Comparison of ENCODE assay signal across 16 cellular contexts in the genomic region with DNA sequence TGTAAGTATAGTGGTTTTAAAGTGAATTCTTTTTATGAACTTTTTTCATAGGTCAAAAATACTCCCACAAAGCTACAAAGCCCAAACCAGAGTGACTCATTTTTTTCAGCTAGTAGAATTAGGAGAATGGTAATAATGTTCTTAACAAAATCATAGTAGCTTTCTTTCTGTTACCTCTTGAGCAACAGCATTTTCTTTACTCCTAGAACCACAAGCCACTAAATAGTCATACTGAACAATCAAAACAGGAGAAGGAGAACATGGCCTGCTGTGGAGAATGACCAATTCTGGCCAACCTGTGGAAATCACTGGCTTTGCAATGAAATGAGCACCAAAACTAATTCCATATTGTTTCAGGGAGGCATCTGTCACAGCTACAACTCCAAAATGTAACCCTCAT.
DNase-seq lines count a peak whose midpoint lies in the region; ATAC-seq, FAIRE-seq and TF ChIP-seq lines count a peak whose summit lies in the region.
"Had no signal": no experiment of that assay in that cellular context is flagged by ENCODE, and none has a peak within 500 bp of the region (broad histone marks: within the 10 kb centered on the region; RNA-seq: fewer than 3 reads in every experiment).

No MANE protein-coding gene starts in this region.

- H3K36me3 ChIP-seq in mammary epithelial cell (ENCODE audit: insufficient read depth, low read length): no peaks in the 10 kb centered on the region
- H3K36me3 ChIP-seq in small intestine (ENCODE audit: control insufficient read depth in 2 of 2, insufficient read depth in 2 of 2, low read length in 2 of 2): no peaks in the 10 kb centered on the region
- H3K36me3 ChIP-seq: heart right ventricle, right lobe of liver, SJSA1 had no signal

- peak; percentile 65 for DNase-seq in EL
- DNase-seq in LHCN-M2 (ENCODE audit: low read depth): peak; percentile 82
- DNase-seq in mammary epithelial cell: peak; percentile 79
- DNase-seq in omental fat pad (ENCODE audit: low spot score): no peak
- no peak for DNase-seq in NCI-H146 treated with DMSO at 0.1 percent for 48 hours (lab: John Stamatoyannopoulos, UW; ENCODE audit: unreplicated experiment)
- DNase-seq in ecto neural progenitor cell (ENCODE audit: low spot score): no peak
- DNase-seq in small intestine: no peak
- DNase-seq: anterior cingulate cortex; Caco-2; effector memory CD8-positive, alpha-beta T cell; heart right ventricle; naive B cell; NCI-H2081; right lobe of liver; testis had no signal

- intact Hi-C loops in mammary epithelial cell (cut with micrococcal nuclease): no loop called here

- no TSS peak for BruUV-seq in mammary epithelial cell (replicated peaks; lab: Mats Ljungman, UMichigan)

- no peak overlapping the region for H3K9ac ChIP-seq in mammary epithelial cell (ENCODE audit: insufficient read depth, low read length)

- no peaks in the 10 kb centered on the region for H3K9me3 ChIP-seq in mammary epithelial cell (replicated peaks; ENCODE audit: insufficient read depth, low read length)
- no peaks in the 10 kb centered on the region for H3K9me3 ChIP-seq in small intestine (ENCODE audit: control insufficient read depth, low read depth)
- H3K9me3 ChIP-seq: Caco-2, heart right ventricle, right lobe of liver, SJSA1, testis had no signal

- CTCF ChIA-PET in mammary epithelial cell (lab: Charles Lee; ENCODE audit: low non-redundant PET): no interaction called here

- no peak overlapping the region for H2AFZ ChIP-seq in mammary epithelial cell (ENCODE audit: low read depth, low read length)

- H3K4me1 ChIP-seq in mammary epithelial cell (ENCODE audit: insufficient read depth, low read length) (peaks cover 19% of the 10 kb centered on the region), small intestine (ENCODE audit: control insufficient read depth in 2 of 2, insufficient read depth in 1 of 2, low read depth in 1 of 2, low read length in 1 of 2) (no peaks in the 10 kb centered on the region)
- H3K4me1 ChIP-seq: Caco-2, heart right ventricle, right lobe of liver, testis had no signal

- TF ChIP-seq CTCF in mammary epithelial cell (conservative IDR thresholded peaks at IDR 0.05 in 1 of 2, IDR thresholded peaks at IDR 0.05 in 1 of 2; ENCODE audit: extremely low read depth in 1 of 2, insufficient read depth in 1 of 2, low read depth in 1 of 2, low read length in 2 of 2) (no peak), omental fat pad (IDR thresholded peaks at IDR 0.05) (no peak)

- H3K4me2 ChIP-seq in mammary epithelial cell (ENCODE audit: insufficient read depth, low read depth, low read length): no peak overlapping the region

- H3K27ac ChIP-seq in mammary epithelial cell (ENCODE audit: insufficient read depth, low read depth, low read length): peak overlapping the region; percentile 1
- H3K27ac ChIP-seq in small intestine (ENCODE audit: low read depth in 1 of 2, low read length in 1 of 2): no peak overlapping the region
- H3K27ac ChIP-seq: heart right ventricle, right lobe of liver, SJSA1, testis had no signal

- H3K27me3 ChIP-seq in mammary epithelial cell (ENCODE audit: insufficient read depth, low read length): no peaks in the 10 kb centered on the region
- peaks cover 0 to 2% of the 10 kb centered on the region in 2 donors for H3K27me3 ChIP-seq in small intestine (ENCODE audit: control insufficient read depth in 2 of 2, insufficient read depth in 2 of 2, low read length in 2 of 2)
- H3K27me3 ChIP-seq: right lobe of liver, SJSA1, testis had no signal

- in situ Hi-C loops in mammary epithelial cell (cut with MboI; ENCODE audit: low sequenced_read_pairs in 2 of 2): no loop called here

- no peak overlapping the region for H3K4me3 ChIP-seq in mammary epithelial cell (replicated peaks in 1 of 3; ENCODE audit: insufficient read depth in 1 of 3, low read depth in 2 of 3, low read length in 3 of 3)
- H3K4me3 ChIP-seq in small intestine (ENCODE audit: low read depth in 1 of 2, low read length in 2 of 2): no peak overlapping the region
- H3K4me3 ChIP-seq: heart right ventricle, right lobe of liver, SJSA1, testis had no signal

- FAIRE-seq in small intestine (lab: Jason Lieb, UNC): no peak

- dilution Hi-C loops in mammary epithelial cell (cut with HindIII; ENCODE audit: low sequenced_read_pairs): no loop called here

- H4K20me1 ChIP-seq in mammary epithelial cell (ENCODE audit: insufficient read depth, low read length): no peaks in the 10 kb centered on the region

- H3K79me2 ChIP-seq in mammary epithelial cell (ENCODE audit: insufficient read depth, low read length): peaks cover 10% of the 10 kb centered on the region

- peak; percentile 44 for ATAC-seq in omental fat pad (ENCODE audit: low FRiP score)
- ATAC-seq: effector memory CD8-positive, alpha-beta T cell; heart right ventricle; right lobe of liver had no signal

Comparison
In these comparisons a context has a peak if more than half of its experiments do, and no peak if none do; other contexts are left out.
1. DNase-seq: peak in EL (single experiment), LHCN-M2 (single experiment) and mammary epithelial cell (single experiment); none in omental fat pad (single experiment), NCI-H146 treated with DMSO at 0.1 percent for 48 hours (single experiment), ecto neural progenitor cell (single experiment) and small intestine (single experiment).